ENCODE assay signal across 18 cellular contexts in the genomic region with DNA sequence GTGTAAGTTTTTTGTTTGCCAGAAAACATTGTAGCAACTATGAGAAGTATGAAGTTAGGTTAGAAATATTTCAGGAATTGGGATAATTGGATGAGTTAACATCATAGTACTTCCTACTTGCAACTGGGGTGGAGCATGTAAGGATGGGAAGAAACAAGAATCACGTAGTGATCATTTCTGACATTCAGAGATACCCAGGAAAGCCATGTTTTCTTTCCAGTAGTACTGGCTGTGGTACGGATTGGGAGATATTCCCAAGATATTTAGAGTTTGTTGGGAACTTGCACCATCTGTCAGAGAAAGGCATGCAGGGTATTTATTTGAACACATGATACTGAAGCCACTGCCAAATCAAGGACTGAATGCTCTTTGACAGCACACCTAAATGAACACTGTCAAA.
DNase-seq lines count a peak whose midpoint lies in the region; FAIRE-seq and TF ChIP-seq lines count a peak whose summit lies in the region.
"Had no signal": no experiment of that assay in that cellular context is flagged by ENCODE, and none has a peak within 500 bp of the region (broad histone marks: within the 10 kb centered on the region; RNA-seq: fewer than 3 reads in every experiment).

No MANE protein-coding gene starts in this region.

- H3K27ac ChIP-seq in astrocyte (ENCODE audit: low read depth, low read length): peak overlapping the region; percentile 14
- no peak overlapping the region for H3K27ac ChIP-seq in kidney (ENCODE audit: low read depth in 2 of 2, low read length in 2 of 2)
- H3K27ac ChIP-seq: SK-N-MC had no signal

- H3K4me2 ChIP-seq in astrocyte (ENCODE audit: low read length): peak overlapping the region; percentile 24

- H3K27me3 ChIP-seq in astrocyte (ENCODE audit: insufficient read depth, low read length): no peaks in the 10 kb centered on the region

- H3K4me1 ChIP-seq in astrocyte (ENCODE audit: insufficient read depth, low read length) (peaks cover 7% of the 10 kb centered on the region), kidney (ENCODE audit: control insufficient read depth in 1 of 2, insufficient read depth in 1 of 2, low read depth in 1 of 2, low read length in 2 of 2) (peaks cover 0 to 4% of the 10 kb centered on the region in 2 donors)

- H3K27me3 Mint-ChIP-seq in astrocyte (ENCODE audit: low read depth, unreplicated experiment): no peaks in the 10 kb centered on the region
- peaks cover 1% of the 10 kb centered on the region for H3K27me3 Mint-ChIP-seq in activated CD4-positive, alpha-beta memory T cell treated with anti-CD3 and anti-CD28 coated beads for 36 hours
- H3K27me3 Mint-ChIP-seq: activated CD4-positive, alpha-beta memory T cell treated with anti-CD3 and anti-CD28 coated beads, Interleukin-2, amount 10 ng/mL, durations not matched to agents 7 days and 5 days; stimulated activated memory B cell treated with anti-CD40 and anti-IgM and Interleukin-4, amounts not matched to agents 10 μg/mL and 1 μg/mL and 100 μg/mL, for 72 hours had no signal

- H3K9ac ChIP-seq in astrocyte (ENCODE audit: low read length) (no peak overlapping the region), kidney (ENCODE audit: low read length in 2 of 2) (no peak overlapping the region)

- H3K9me3 Mint-ChIP-seq in astrocyte (ENCODE audit: unreplicated experiment): no peaks in the 10 kb centered on the region
- no peaks in the 10 kb centered on the region for H3K9me3 Mint-ChIP-seq in activated CD4-positive, alpha-beta memory T cell treated with anti-CD3 and anti-CD28 coated beads for 36 hours
- H3K9me3 Mint-ChIP-seq: activated B cell treated with CpG ODN at 0.5 μM for 24 hours; activated CD4-positive, alpha-beta memory T cell treated with anti-CD3 and anti-CD28 coated beads, Interleukin-2, amount 10 ng/mL, durations not matched to agents 7 days and 5 days; neural crest cell; stimulated activated memory B cell treated with anti-CD40 and anti-IgM and Interleukin-4, amounts not matched to agents 10 μg/mL and 1 μg/mL and 100 μg/mL, for 72 hours had no signal

- FAIRE-seq in astrocyte (lab: Jason Lieb, UNC) (peak; percentile 29), kidney (lab: Jason Lieb, UNC) (no peak)
- FAIRE-seq: islet of Langerhans had no signal

- intact Hi-C loops in kidney (cut with DNase I): no loop called here
- intact Hi-C loops in activated CD4-positive, alpha-beta memory T cell treated with anti-CD3 and anti-CD28 coated beads for 36 hours (cut with micrococcal nuclease): no loop called here

- H4K20me1 ChIP-seq in astrocyte (ENCODE audit: insufficient read depth, low read length): no peaks in the 10 kb centered on the region

- CTCF ChIA-PET in AG04449 (lab: Yijun Ruan, JAX): interaction anchor here (1.6 to 3.2 kb wide), 4 partner anchors 20 to 67 kb away, joined by 4 to 16 read pairs (median 6); no protein-coding TSS in a partner anchor
- CTCF ChIA-PET in HEK293T (lab: Yijun Ruan, JAX): interaction anchor here (1.2 kb wide), 1 partner anchor 22 kb away, joined by 3 read pairs; no protein-coding TSS in a partner anchor
- CTCF ChIA-PET in activated CD4-positive, alpha-beta memory T cell treated with anti-CD3 and anti-CD28 coated beads for 36 hours (lab: Charles Lee): no interaction called here

- no peak overlapping the region for H2AFZ ChIP-seq in astrocyte (ENCODE audit: low read depth, low read length)

- H3K36me3 ChIP-seq in astrocyte (ENCODE audit: insufficient read depth, low read length) (no peaks in the 10 kb centered on the region), kidney (ENCODE audit: control insufficient read depth in 1 of 2, insufficient read depth in 2 of 2, low read length in 2 of 2) (no peaks in the 10 kb centered on the region)

- H3K4me3 Mint-ChIP-seq in astrocyte (ENCODE audit: unreplicated experiment): no peak overlapping the region
- no peak overlapping the region for H3K4me3 Mint-ChIP-seq in activated CD4-positive, alpha-beta memory T cell treated with anti-CD3 and anti-CD28 coated beads for 36 hours
- H3K4me3 Mint-ChIP-seq: activated B cell treated with CpG ODN at 0.5 μM for 24 hours; activated CD4-positive, alpha-beta memory T cell treated with anti-CD3 and anti-CD28 coated beads, Interleukin-2, amount 10 ng/mL, durations not matched to agents 7 days and 5 days; neural crest cell; stimulated activated memory B cell treated with anti-CD40 and anti-IgM and Interleukin-4, amounts not matched to agents 10 μg/mL and 1 μg/mL and 100 μg/mL, for 72 hours had no signal

- no peak overlapping the region for H3K27ac Mint-ChIP-seq in astrocyte (ENCODE audit: unreplicated experiment)
- no peak overlapping the region for H3K27ac Mint-ChIP-seq in activated CD4-positive, alpha-beta memory T cell treated with anti-CD3 and anti-CD28 coated beads for 36 hours
- H3K27ac Mint-ChIP-seq: activated B cell treated with CpG ODN at 0.5 μM for 24 hours; activated CD4-positive, alpha-beta memory T cell treated with anti-CD3 and anti-CD28 coated beads, Interleukin-2, amount 10 ng/mL, durations not matched to agents 7 days and 5 days; stimulated activated memory B cell treated with anti-CD40 and anti-IgM and Interleukin-4, amounts not matched to agents 10 μg/mL and 1 μg/mL and 100 μg/mL, for 72 hours had no signal

- TF ChIP-seq CTCF in AG04449 (IDR thresholded peaks at IDR 0.05; ENCODE audit: insufficient read depth, low read length, missing control alignments) (no peak), astrocyte (IDR thresholded peaks at IDR 0.05; ENCODE audit: insufficient read depth, low read depth, low read length) (no peak), kidney (IDR thresholded peaks at IDR 0.05; ENCODE audit: borderline replicate concordance, extremely low read depth, insufficient read depth) (no peak)

- DNase-seq in AG04449 (ENCODE audit: low read depth, low spot score): peak; percentile 73
- peak; percentile 72 for DNase-seq in GM03348 (ENCODE audit: low spot score)
- peak; percentile 70 for DNase-seq in astrocyte (ENCODE audit: low read depth)
- DNase-seq in kidney tubule cell (ENCODE audit: low spot score): peak; percentile 39
- no peak for DNase-seq in kidney
- DNase-seq in HEK293T (ENCODE audit: extremely low spot score): no peak
- no peak for DNase-seq in activated CD4-positive, alpha-beta memory T cell treated with anti-CD3 and anti-CD28 coated beads for 36 hours
- no peak for DNase-seq in putamen (ENCODE audit: low spot score)
- DNase-seq: activated B cell treated with CpG ODN at 0.5 μM for 24 hours; activated CD4-positive, alpha-beta memory T cell treated with anti-CD3 and anti-CD28 coated beads, Interleukin-2, amount 10 ng/mL, durations not matched to agents 7 days and 5 days; AML-193; anterior cingulate cortex; NCI-H1417; NCI-H82 had no signal

- peaks cover 5% of the 10 kb centered on the region for H3K4me1 Mint-ChIP-seq in astrocyte (ENCODE audit: low read depth, unreplicated experiment)
- peaks cover 2% of the 10 kb centered on the region for H3K4me1 Mint-ChIP-seq in activated CD4-positive, alpha-beta memory T cell treated with anti-CD3 and anti-CD28 coated beads for 36 hours (ENCODE audit: low read depth)
- H3K4me1 Mint-ChIP-seq: activated B cell treated with CpG ODN at 0.5 μM for 24 hours had no signal

- H3K79me2 ChIP-seq in astrocyte (ENCODE audit: insufficient read depth, low read length): no peaks in the 10 kb centered on the region

- no peaks in the 10 kb centered on the region for H3K36me3 Mint-ChIP-seq in astrocyte (ENCODE audit: low read depth, unreplicated experiment)
- no peaks in the 10 kb centered on the region for H3K36me3 Mint-ChIP-seq in activated CD4-positive, alpha-beta memory T cell treated with anti-CD3 and anti-CD28 coated beads for 36 hours
- H3K36me3 Mint-ChIP-seq: stimulated activated memory B cell treated with anti-CD40 and anti-IgM and Interleukin-4, amounts not matched to agents 10 μg/mL and 1 μg/mL and 100 μg/mL, for 72 hours had no signal

- no peak overlapping the region for H3K4me3 ChIP-seq in AG04449 (ENCODE audit: low read depth, low read length)
- no peak overlapping the region for H3K4me3 ChIP-seq in astrocyte (ENCODE audit: insufficient read depth, low read depth, low read length)
- H3K4me3 ChIP-seq in kidney (ENCODE audit: low read length in 2 of 2): no peak overlapping the region
- H3K4me3 ChIP-seq: SK-N-MC had no signal

- H3K9me3 ChIP-seq in astrocyte (ENCODE audit: insufficient read depth, low read depth, low read length) (no peaks in the 10 kb centered on the region), kidney (ENCODE audit: control insufficient read depth in 1 of 2, low read length in 2 of 2) (no peaks in the 10 kb centered on the region)

- POLR2A ChIA-PET in AG04449 (lab: Yijun Ruan, JAX) (interaction anchor here (1.1 kb wide), 1 partner anchor 10 kb away, joined by 4 read pairs; no protein-coding TSS in a partner anchor), HEK293T (lab: Yijun Ruan, JAX) (no interaction called here)
- POLR2A ChIA-PET in activated CD4-positive, alpha-beta memory T cell treated with anti-CD3 and anti-CD28 coated beads for 36 hours (lab: Charles Lee): no interaction called here

TF ChIP-seq in HEK293T, 16 proteins besides CTCF, POLR2A, EP300 and RAD21:
- TF ChIP-seq ELF4 (IDR thresholded peaks at IDR 0.05) (no peak), ZNF384 (IDR thresholded peaks at IDR 0.05) (no peak)
TF ChIP-seq in HEK293T: peak in this region for 0.

Comparison
In these comparisons a context has a peak if more than half of its experiments do, and no peak if none do; other contexts are left out.
1. DNase-seq: peak in AG04449 (single experiment), GM03348 (single experiment), astrocyte (single experiment) and kidney tubule cell (single experiment); none in kidney (single experiment), HEK293T (single experiment), activated CD4-positive, alpha-beta memory T cell treated with anti-CD3 and anti-CD28 coated beads for 36 hours (single experiment) and putamen (single experiment).